Comparison of ENCODE assay signal across 17 cellular contexts in genomic region chr18:53610957-53611356, GRCh38.
"Had no signal": no experiment of that assay in that cellular context is flagged by ENCODE, and none has a peak within 500 bp of the region (broad histone marks: within the 10 kb centered on the region; RNA-seq: fewer than 3 reads in every experiment).

No MANE protein-coding gene starts in this region.

- H3K4me3 ChIP-seq: dorsolateral prefrontal cortex, hepatocyte, mucosa of descending colon, psoas muscle, right lobe of liver, tibial nerve, upper lobe of right lung, vagina had no signal

- ATAC-seq: mucosa of descending colon; naive thymus-derived CD8-positive, alpha-beta T cell; psoas muscle; right lobe of liver; stimulated activated memory B cell treated with anti-CD40 and anti-IgM and Interleukin-4, amounts not matched to agents 10 μg/mL and 1 μg/mL and 100 μg/mL, for 72 hours; upper lobe of right lung had no signal

- DNase-seq: dorsolateral prefrontal cortex; effector CD8-positive, alpha-beta T cell; foreskin melanocyte; head of caudate nucleus; mammary epithelial cell; mucosa of descending colon; naive thymus-derived CD8-positive, alpha-beta T cell; psoas muscle; retina; right lobe of liver; stimulated activated CD4-positive, alpha-beta T cell treated with anti-CD3 and anti-CD28 coated beads, Interleukin-4, amount 100 ng/mL, for 1 hour; stimulated activated CD8-positive, alpha-beta memory T cell treated with anti-CD3 and anti-CD28 coated beads, Interleukin-4, amount 100 ng/mL, for 48 hours; upper lobe of right lung had no signal
